1 cellular context compared by ENCODE assay signal in the genomic region with DNA sequence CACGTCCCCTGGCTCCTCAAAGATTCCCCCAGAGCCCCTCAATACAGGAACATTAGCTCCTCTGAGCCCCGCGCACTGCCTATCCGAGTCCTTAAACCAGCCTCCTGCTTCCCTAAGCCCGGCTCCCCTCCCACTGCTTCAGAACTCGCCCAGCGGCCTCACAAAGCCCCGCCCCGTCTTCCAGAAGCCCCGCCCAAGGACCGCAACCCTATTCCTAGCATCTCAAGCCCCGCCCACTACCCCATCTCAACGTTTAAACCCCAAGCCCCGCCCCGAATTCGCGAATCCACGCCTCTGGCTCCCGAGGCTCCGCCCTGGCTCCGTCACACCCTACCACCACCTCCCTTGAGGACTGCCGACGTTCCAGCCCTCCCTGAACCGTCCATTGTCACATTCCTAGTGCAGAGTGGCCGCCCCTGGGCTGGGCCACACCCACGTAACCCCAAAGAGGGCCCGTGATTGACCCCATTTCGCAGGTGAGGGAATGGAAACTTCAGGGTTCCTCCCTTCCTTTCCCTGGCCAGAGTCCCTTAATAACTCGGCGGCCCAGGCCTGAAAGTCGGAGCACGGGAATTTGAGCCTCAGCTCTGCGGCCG.
A peak's percentile ranks its signal among the peaks of the same experiment; 100 is the strongest.
TF ChIP-seq lines count a peak whose summit lies in the region.

No MANE protein-coding gene starts in this region.

TF ChIP-seq in HepG2, 621 proteins besides CTCF, POLR2A, EP300 and RAD21 (continued from another document and continues in another):
- TF ChIP-seq, protein P1, sequence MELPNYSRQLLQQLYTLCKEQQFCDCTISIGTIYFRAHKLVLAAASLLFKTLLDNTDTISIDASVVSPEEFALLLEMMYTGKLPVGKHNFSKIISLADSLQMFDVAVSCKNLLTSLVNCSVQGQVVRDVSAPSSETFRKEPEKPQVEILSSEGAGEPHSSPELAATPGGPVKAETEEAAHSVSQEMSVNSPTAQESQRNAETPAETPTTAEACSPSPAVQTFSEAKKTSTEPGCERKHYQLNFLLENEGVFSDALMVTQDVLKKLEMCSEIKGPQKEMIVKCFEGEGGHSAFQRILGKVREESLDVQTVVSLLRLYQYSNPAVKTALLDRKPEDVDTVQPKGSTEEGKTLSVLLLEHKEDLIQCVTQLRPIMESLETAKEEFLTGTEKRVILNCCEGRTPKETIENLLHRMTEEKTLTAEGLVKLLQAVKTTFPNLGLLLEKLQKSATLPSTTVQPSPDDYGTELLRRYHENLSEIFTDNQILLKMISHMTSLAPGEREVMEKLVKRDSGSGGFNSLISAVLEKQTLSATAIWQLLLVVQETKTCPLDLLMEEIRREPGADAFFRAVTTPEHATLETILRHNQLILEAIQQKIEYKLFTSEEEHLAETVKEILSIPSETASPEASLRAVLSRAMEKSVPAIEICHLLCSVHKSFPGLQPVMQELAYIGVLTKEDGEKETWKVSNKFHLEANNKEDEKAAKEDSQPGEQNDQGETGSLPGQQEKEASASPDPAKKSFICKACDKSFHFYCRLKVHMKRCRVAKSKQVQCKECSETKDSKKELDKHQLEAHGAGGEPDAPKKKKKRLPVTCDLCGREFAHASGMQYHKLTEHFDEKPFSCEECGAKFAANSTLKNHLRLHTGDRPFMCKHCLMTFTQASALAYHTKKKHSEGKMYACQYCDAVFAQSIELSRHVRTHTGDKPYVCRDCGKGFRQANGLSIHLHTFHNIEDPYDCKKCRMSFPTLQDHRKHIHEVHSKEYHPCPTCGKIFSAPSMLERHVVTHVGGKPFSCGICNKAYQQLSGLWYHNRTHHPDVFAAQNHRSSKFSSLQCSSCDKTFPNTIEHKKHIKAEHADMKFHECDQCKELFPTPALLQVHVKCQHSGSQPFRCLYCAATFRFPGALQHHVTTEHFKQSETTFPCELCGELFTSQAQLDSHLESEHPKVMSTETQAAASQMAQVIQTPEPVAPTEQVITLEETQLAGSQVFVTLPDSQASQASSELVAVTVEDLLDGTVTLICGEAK (IDR thresholded peaks at IDR 0.05): no peak
- TF ChIP-seq, protein P1 (CRISPR knock-in tag; IDR thresholded peaks at IDR 0.05): no peak
- TF ChIP-seq NFE2L1 (CRISPR knock-in tag; IDR thresholded peaks at IDR 0.05; ENCODE audit: borderline replicate concordance) (no peak), ZNF292 (CRISPR knock-in tag; IDR thresholded peaks at IDR 0.05; ENCODE audit: borderline replicate concordance, low read depth) (no peak), ZNF30 (CRISPR knock-in tag; IDR thresholded peaks at IDR 0.05) (no peak), SOX6 (IDR thresholded peaks at IDR 0.05) (no peak), SOX6 (CRISPR knock-in tag; IDR thresholded peaks at IDR 0.05) (no peak; the same call in none of the 2 replicates), NFYB (CRISPR knock-in tag; IDR thresholded peaks at IDR 0.05) (no peak), MATR3 (CRISPR knock-in tag; IDR thresholded peaks at IDR 0.05) (no peak), ZKSCAN1 (IDR thresholded peaks at IDR 0.05; ENCODE audit: low read length) (no peak), TBX2 (CRISPR knock-in tag; IDR thresholded peaks at IDR 0.05; ENCODE audit: borderline replicate concordance) (no peak; the same call in 1 of the 2 replicates), ZNF737 (CRISPR knock-in tag; IDR thresholded peaks at IDR 0.05; ENCODE audit: borderline replicate concordance) (no peak), ZNF570 (CRISPR knock-in tag; IDR thresholded peaks at IDR 0.05; ENCODE audit: borderline replicate concordance) (no peak), FOXA1 (IDR thresholded peaks at IDR 0.05) (no peak), FOXA1 (CRISPR knock-in tag; IDR thresholded peaks at IDR 0.05) (no peak), ARNT (IDR thresholded peaks at IDR 0.05) (no peak), SIX1 (CRISPR knock-in tag; IDR thresholded peaks at IDR 0.05; ENCODE audit: borderline replicate concordance) (no peak), POLR2AphosphoS5 (IDR thresholded peaks at IDR 0.05; ENCODE audit: low read depth, low read length) (peak; percentile 84), SCMH1 (CRISPR knock-in tag; IDR thresholded peaks at IDR 0.05; ENCODE audit: borderline replicate concordance) (no peak), MEIS2 (CRISPR knock-in tag; IDR thresholded peaks at IDR 0.05) (peak; percentile 61; the same call in 1 of the 2 replicates), ADNP (CRISPR knock-in tag; IDR thresholded peaks at IDR 0.05) (no peak), ISL2 (CRISPR knock-in tag; IDR thresholded peaks at IDR 0.05) (peak; percentile 40; the same call in 1 of the 2 replicates), TEAD2 (CRISPR knock-in tag; IDR thresholded peaks at IDR 0.05) (no peak), MBD4 (IDR thresholded peaks at IDR 0.05; ENCODE audit: borderline replicate concordance, low read length) (no peak), ZFY (CRISPR knock-in tag; IDR thresholded peaks at IDR 0.05) (peak; percentile 68), RXRA (CRISPR knock-in tag; IDR thresholded peaks at IDR 0.05) (peak; percentile 59)
- TF ChIP-seq, protein P2, sequence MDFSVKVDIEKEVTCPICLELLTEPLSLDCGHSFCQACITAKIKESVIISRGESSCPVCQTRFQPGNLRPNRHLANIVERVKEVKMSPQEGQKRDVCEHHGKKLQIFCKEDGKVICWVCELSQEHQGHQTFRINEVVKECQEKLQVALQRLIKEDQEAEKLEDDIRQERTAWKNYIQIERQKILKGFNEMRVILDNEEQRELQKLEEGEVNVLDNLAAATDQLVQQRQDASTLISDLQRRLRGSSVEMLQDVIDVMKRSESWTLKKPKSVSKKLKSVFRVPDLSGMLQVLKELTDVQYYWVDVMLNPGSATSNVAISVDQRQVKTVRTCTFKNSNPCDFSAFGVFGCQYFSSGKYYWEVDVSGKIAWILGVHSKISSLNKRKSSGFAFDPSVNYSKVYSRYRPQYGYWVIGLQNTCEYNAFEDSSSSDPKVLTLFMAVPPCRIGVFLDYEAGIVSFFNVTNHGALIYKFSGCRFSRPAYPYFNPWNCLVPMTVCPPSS (IDR thresholded peaks at IDR 0.05): no peak
- TF ChIP-seq, protein P3, sequence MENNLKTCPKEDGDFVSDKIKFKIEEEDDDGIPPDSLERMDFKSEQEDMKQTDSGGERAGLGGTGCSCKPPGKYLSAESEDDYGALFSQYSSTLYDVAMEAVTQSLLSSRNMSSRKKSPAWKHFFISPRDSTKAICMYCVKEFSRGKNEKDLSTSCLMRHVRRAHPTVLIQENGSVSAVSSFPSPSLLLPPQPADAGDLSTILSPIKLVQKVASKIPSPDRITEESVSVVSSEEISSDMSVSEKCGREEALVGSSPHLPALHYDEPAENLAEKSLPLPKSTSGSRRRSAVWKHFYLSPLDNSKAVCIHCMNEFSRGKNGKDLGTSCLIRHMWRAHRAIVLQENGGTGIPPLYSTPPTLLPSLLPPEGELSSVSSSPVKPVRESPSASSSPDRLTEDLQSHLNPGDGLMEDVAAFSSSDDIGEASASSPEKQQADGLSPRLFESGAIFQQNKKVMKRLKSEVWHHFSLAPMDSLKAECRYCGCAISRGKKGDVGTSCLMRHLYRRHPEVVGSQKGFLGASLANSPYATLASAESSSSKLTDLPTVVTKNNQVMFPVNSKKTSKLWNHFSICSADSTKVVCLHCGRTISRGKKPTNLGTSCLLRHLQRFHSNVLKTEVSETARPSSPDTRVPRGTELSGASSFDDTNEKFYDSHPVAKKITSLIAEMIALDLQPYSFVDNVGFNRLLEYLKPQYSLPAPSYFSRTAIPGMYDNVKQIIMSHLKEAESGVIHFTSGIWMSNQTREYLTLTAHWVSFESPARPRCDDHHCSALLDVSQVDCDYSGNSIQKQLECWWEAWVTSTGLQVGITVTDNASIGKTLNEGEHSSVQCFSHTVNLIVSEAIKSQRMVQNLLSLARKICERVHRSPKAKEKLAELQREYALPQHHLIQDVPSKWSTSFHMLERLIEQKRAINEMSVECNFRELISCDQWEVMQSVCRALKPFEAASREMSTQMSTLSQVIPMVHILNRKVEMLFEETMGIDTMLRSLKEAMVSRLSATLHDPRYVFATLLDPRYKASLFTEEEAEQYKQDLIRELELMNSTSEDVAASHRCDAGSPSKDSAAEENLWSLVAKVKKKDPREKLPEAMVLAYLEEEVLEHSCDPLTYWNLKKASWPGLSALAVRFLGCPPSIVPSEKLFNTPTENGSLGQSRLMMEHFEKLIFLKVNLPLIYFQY (CRISPR knock-in tag; IDR thresholded peaks at IDR 0.05; ENCODE audit: borderline replicate concordance): no peak
- TF ChIP-seq, protein P4, sequence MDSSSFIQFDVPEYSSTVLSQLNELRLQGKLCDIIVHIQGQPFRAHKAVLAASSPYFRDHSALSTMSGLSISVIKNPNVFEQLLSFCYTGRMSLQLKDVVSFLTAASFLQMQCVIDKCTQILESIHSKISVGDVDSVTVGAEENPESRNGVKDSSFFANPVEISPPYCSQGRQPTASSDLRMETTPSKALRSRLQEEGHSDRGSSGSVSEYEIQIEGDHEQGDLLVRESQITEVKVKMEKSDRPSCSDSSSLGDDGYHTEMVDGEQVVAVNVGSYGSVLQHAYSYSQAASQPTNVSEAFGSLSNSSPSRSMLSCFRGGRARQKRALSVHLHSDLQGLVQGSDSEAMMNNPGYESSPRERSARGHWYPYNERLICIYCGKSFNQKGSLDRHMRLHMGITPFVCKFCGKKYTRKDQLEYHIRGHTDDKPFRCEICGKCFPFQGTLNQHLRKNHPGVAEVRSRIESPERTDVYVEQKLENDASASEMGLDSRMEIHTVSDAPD (CRISPR knock-in tag; IDR thresholded peaks at IDR 0.05): 0 out of 2 replicates have a peak, but pooled peaks have one; percentile 27
- TF ChIP-seq, protein P5, sequence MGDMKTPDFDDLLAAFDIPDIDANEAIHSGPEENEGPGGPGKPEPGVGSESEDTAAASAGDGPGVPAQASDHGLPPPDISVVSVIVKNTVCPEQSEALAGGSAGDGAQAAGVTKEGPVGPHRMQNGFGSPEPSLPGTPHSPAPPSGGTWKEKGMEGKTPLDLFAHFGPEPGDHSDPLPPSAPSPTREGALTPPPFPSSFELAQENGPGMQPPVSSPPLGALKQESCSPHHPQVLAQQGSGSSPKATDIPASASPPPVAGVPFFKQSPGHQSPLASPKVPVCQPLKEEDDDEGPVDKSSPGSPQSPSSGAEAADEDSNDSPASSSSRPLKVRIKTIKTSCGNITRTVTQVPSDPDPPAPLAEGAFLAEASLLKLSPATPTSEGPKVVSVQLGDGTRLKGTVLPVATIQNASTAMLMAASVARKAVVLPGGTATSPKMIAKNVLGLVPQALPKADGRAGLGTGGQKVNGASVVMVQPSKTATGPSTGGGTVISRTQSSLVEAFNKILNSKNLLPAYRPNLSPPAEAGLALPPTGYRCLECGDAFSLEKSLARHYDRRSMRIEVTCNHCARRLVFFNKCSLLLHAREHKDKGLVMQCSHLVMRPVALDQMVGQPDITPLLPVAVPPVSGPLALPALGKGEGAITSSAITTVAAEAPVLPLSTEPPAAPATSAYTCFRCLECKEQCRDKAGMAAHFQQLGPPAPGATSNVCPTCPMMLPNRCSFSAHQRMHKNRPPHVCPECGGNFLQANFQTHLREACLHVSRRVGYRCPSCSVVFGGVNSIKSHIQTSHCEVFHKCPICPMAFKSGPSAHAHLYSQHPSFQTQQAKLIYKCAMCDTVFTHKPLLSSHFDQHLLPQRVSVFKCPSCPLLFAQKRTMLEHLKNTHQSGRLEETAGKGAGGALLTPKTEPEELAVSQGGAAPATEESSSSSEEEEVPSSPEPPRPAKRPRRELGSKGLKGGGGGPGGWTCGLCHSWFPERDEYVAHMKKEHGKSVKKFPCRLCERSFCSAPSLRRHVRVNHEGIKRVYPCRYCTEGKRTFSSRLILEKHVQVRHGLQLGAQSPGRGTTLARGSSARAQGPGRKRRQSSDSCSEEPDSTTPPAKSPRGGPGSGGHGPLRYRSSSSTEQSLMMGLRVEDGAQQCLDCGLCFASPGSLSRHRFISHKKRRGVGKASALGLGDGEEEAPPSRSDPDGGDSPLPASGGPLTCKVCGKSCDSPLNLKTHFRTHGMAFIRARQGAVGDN (CRISPR knock-in tag; IDR thresholded peaks at IDR 0.05): peak; percentile 73
- TF ChIP-seq, protein P6, sequence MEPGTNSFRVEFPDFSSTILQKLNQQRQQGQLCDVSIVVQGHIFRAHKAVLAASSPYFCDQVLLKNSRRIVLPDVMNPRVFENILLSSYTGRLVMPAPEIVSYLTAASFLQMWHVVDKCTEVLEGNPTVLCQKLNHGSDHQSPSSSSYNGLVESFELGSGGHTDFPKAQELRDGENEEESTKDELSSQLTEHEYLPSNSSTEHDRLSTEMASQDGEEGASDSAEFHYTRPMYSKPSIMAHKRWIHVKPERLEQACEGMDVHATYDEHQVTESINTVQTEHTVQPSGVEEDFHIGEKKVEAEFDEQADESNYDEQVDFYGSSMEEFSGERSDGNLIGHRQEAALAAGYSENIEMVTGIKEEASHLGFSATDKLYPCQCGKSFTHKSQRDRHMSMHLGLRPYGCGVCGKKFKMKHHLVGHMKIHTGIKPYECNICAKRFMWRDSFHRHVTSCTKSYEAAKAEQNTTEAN (CRISPR knock-in tag; conservative IDR thresholded peaks at IDR 0.05): 0 out of 2 replicates have a peak, but pooled peaks have one; percentile 28
- TF ChIP-seq, protein P7, sequence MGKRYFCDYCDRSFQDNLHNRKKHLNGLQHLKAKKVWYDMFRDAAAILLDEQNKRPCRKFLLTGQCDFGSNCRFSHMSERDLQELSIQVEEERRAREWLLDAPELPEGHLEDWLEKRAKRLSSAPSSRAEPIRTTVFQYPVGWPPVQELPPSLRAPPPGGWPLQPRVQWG (CRISPR knock-in tag; IDR thresholded peaks at IDR 0.05; ENCODE audit: borderline replicate concordance, low read depth): no peak
